In the genomic region with DNA sequence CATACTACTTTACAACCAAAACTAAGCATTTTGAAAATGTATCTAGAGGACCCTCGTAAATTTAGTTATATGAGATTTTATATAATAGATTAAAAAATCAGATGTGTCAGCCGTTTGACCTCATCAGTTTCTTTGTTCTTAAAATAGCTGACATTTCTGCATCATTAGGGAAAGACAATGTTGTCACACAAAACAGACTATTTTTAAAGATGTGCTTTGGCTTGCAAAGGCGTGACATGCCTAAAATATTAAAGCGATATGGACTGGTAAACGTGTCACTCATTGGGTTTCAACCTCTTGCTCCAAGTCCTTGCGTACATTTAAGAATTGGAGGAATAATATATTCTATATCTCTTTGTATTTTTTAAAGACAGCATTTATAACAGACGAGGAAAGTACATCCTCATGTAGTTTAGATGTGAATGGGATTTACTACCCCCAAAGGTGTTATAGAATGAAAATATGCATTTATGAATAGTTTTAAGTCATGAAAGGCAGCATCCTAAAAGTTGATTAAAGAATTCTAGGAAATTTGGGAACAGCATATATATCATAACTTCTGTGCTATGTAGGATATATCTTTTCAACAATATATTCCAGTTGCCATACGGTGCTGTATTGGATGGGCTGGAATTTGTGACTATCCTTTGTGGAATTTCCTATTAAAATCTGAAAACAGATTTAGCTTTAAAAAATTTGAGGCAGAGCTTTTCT, we compare ENCODE assay signal across 10 cellular contexts. TPM values are rescaled to one million over a fixed set of nuclear protein-coding genes. Genes with fewer than 3 reads are reported as not detected.
DNase-seq lines count a peak whose midpoint lies in the region; ATAC-seq and TF ChIP-seq lines count a peak whose summit lies in the region.
"Had no signal": no experiment of that assay in that cellular context is flagged by ENCODE, and none has a peak within 500 bp of the region (broad histone marks: within the 10 kb centered on the region; RNA-seq: fewer than 3 reads in every experiment).

No MANE protein-coding gene starts in this region.

- intact Hi-C loops in breast epithelium (cut with DNase I; ENCODE audit: low total_unique reads), result no loop called here

- H3K4me1 ChIP-seq in BLaER1 (peaks cover 63% of the 10 kb centered on the region), Karpas-422 (ENCODE audit: low read length) (peaks cover 66% of the 10 kb centered on the region), breast epithelium (peaks cover 4 to 5% of the 10 kb centered on the region in 2 donors), muscle layer of duodenum (ENCODE audit: control insufficient read depth in 1 of 2, insufficient read depth in 2 of 2, low read length in 2 of 2) (peaks cover 9 to 26% of the 10 kb centered on the region in 2 donors)

- H2AFZ ChIP-seq in Karpas-422 (ENCODE audit: low read length), result no peak overlapping the region

- peak overlapping the region; percentile 89 for H3K4me2 ChIP-seq in BLaER1
- H3K4me2 ChIP-seq in Karpas-422 (ENCODE audit: low read depth, low read length, poor library complexity, severe bottlenecking), result no peak overlapping the region

- peak overlapping the region; percentile 30; the same call in 1 of the 2 replicates for H3K4me3 ChIP-seq in BLaER1
- no peak overlapping the region for H3K4me3 ChIP-seq in Karpas-422 (ENCODE audit: low read length)
- H3K4me3 ChIP-seq in breast epithelium, result peak overlapping the region in 1 of 3 donors; percentile 13
- no peak overlapping the region for H3K4me3 ChIP-seq in muscle layer of duodenum (ENCODE audit: low read depth in 1 of 2, low read length in 2 of 2)

- H3K36me3 ChIP-seq in BLaER1 (peaks cover 40% of the 10 kb centered on the region), Karpas-422 (ENCODE audit: insufficient read depth, low read length) (peaks cover 42% of the 10 kb centered on the region; the same call in 1 of the 2 replicates), breast epithelium (peaks cover 4% of the 10 kb centered on the region), muscle layer of duodenum (ENCODE audit: control insufficient read depth in 1 of 2, insufficient read depth in 2 of 2, low read length in 2 of 2) (peaks cover 47 to 50% of the 10 kb centered on the region in 2 donors)

- H3K9ac ChIP-seq in BLaER1 (no peak overlapping the region), Karpas-422 (ENCODE audit: low read length) (no peak overlapping the region)

- no peaks in the 10 kb centered on the region for H3K27me3 ChIP-seq in BLaER1
- H3K27me3 ChIP-seq in Karpas-422 (ENCODE audit: low read length), result no peaks in the 10 kb centered on the region
- no peaks in the 10 kb centered on the region for H3K27me3 ChIP-seq in breast epithelium
- no peaks in the 10 kb centered on the region for H3K27me3 ChIP-seq in muscle layer of duodenum (ENCODE audit: low read depth, low read length)

- no peak for TF ChIP-seq CTCF in breast epithelium (IDR thresholded peaks at IDR 0.05)

- H4K20me1 ChIP-seq in BLaER1, result peaks cover 47% of the 10 kb centered on the region
- H4K20me1 ChIP-seq in Karpas-422 (ENCODE audit: insufficient read depth, low read depth, low read length), result peaks cover 14% of the 10 kb centered on the region; the same call in 1 of the 2 replicates

- no peak for TF ChIP-seq POLR2A in breast epithelium (IDR thresholded peaks at IDR 0.05)

- H3K9me2 ChIP-seq in Karpas-422 (replicated peaks; ENCODE audit: insufficient read depth, low read length), result no peaks in the 10 kb centered on the region

- DNase-seq in Karpas-422 (peak; percentile 41), breast epithelium (ENCODE audit: low spot score in 2 of 2) (no peak), NCI-H2029 treated with DMSO at 0.1 percent for 48 hours (lab: John Stamatoyannopoulos, UW) (no peak), globus pallidus (ENCODE audit: low spot score) (no peak), HK-2 (ENCODE audit: unreplicated experiment) (no peak)
- DNase-seq: cortex of kidney, DMS53 had no signal

- H3K27ac ChIP-seq in BLaER1, result peak overlapping the region; percentile 99; the same call in 1 of the 2 replicates
- H3K27ac ChIP-seq in Karpas-422 (ENCODE audit: low read length), result no peak overlapping the region; the same call in 1 of the 2 replicates
- peak overlapping the region; percentile 35 to 100 for H3K27ac ChIP-seq in breast epithelium
- peak overlapping the region; percentile 71 for H3K27ac ChIP-seq in muscle layer of duodenum (ENCODE audit: low read length)

- H3K9me3 ChIP-seq in BLaER1 (no peaks in the 10 kb centered on the region), Karpas-422 (ENCODE audit: low read length) (no peaks in the 10 kb centered on the region), breast epithelium (no peaks in the 10 kb centered on the region), muscle layer of duodenum (ENCODE audit: control insufficient read depth in 1 of 2, low read length in 2 of 2) (no peaks in the 10 kb centered on the region)

- peaks cover 56% of the 10 kb centered on the region for H3K79me2 ChIP-seq in Karpas-422 (ENCODE audit: low read length)

- ATAC-seq in GM19351 (IDR thresholded peaks at IDR 0.05; ENCODE audit: unreplicated experiment), result no peak

RNA-seq across cellular contexts. Expression of a gene that starts 3.8 kb away (rescaled TPM):
- 300 and 482 TPM in 2 replicates for total RNA-seq in Karpas-422 (2014; rRNA removed; shearing (Covaris generic); ENCODE audit: low replicate concordance)
- 100 to 1,000 TPM; 403 to 495 (median 444) TPM for total RNA-seq in breast epithelium

RNA-seq across cellular contexts. Expression of a gene that starts 10.5 kb away (rescaled TPM):
- total RNA-seq in Karpas-422 (2014; rRNA removed; shearing (Covaris generic); ENCODE audit: low replicate concordance), result 124 and 254 TPM in 2 replicates
- total RNA-seq in breast epithelium, result 100 to 1,000 TPM; 305 to 371 (median 335) TPM

RNA-seq across cellular contexts. Expression of a gene that starts 31.6 kb away (rescaled TPM):
- 0.04 TPM in 1 of 2 replicates, not detected in the other for total RNA-seq in Karpas-422 (2014; rRNA removed; shearing (Covaris generic); ENCODE audit: low replicate concordance)
- 1 to 10 TPM; 3.1 to 6.9 (median 5.9) TPM for total RNA-seq in breast epithelium
